In genomic region chrX:135050603-135051002, GRCh38 we compare ENCODE assay signal across 9 cellular contexts. TPM values are rescaled to one million over a fixed set of nuclear protein-coding genes. Genes with fewer than 3 reads are reported as not detected.
DNase-seq lines count a peak whose midpoint lies in the region; TF ChIP-seq lines count a peak whose summit lies in the region.
"Had no signal": no experiment of that assay in that cellular context is flagged by ENCODE, and none has a peak within 500 bp of the region (broad histone marks: within the 10 kb centered on the region; RNA-seq: fewer than 3 reads in every experiment).

No MANE protein-coding gene starts in this region.

- no peaks in the 10 kb centered on the region for H3K9me3 Mint-ChIP-seq in MCF 10A (ENCODE audit: unreplicated experiment)

- peaks cover 19% of the 10 kb centered on the region for H3K36me3 Mint-ChIP-seq in MCF 10A (ENCODE audit: insufficient read depth, unreplicated experiment)

- H3K4me1 ChIP-seq in A673 (ENCODE audit: insufficient read depth, low read length, poor library complexity, severe bottlenecking) (no peaks in the 10 kb centered on the region), muscle layer of colon (ENCODE audit: insufficient read depth, low read length) (no peaks in the 10 kb centered on the region)

- DNase-seq in A673 (ENCODE audit: low spot score) (no peak), HFF-Myc (ENCODE audit: extremely low read depth, low read depth) (no peak), MCF 10A (ENCODE audit: unreplicated experiment) (no peak), superior temporal gyrus (ENCODE audit: extremely low spot score) (no peak), dermis blood vessel endothelial cell (no peak), NCI-H187 (lab: John Stamatoyannopoulos, UW) (no peak), NOMO-1 treated with DMSO at 0.1 percent for 48 hours (lab: John Stamatoyannopoulos, UW; ENCODE audit: unreplicated experiment) (no peak)
- DNase-seq: T-helper 9 cell had no signal

- BruUV-seq in A673 (replicated peaks; lab: Mats Ljungman, UMichigan): no TSS peak
- no TSS peak for BruUV-seq in MCF 10A (replicated peaks; lab: Mats Ljungman, UMichigan)

- CTCF ChIA-PET in A673 (lab: Charles Lee): no interaction called here
- CTCF ChIA-PET in MCF 10A (lab: Yijun Ruan, JAX): interaction anchor here (1.0 kb wide), 1 partner anchor 50 kb away, joined by 5 read pairs; no protein-coding TSS in a partner anchor

- H3K9me3 ChIP-seq in A673 (ENCODE audit: low read depth, low read length, poor library complexity, severe bottlenecking): no peaks in the 10 kb centered on the region
- no peaks in the 10 kb centered on the region for H3K9me3 ChIP-seq in muscle layer of colon (ENCODE audit: low read length)

- no peak overlapping the region for H3K27ac ChIP-seq in A673 (ENCODE audit: low read depth, low read length, poor library complexity, severe bottlenecking)
- no peak overlapping the region for H3K27ac ChIP-seq in muscle layer of colon (ENCODE audit: low read depth, low read length)

- H3K27ac Mint-ChIP-seq in MCF 10A (ENCODE audit: low read depth, unreplicated experiment): peak overlapping the region; percentile 91

- intact Hi-C loops in A673 (cut with micrococcal nuclease; ENCODE audit: unreplicated experiment) (loop anchor here (1.0 kb wide), 1 partner anchor 9 kb away; no protein-coding TSS in a partner anchor), MCF 10A (cut with micrococcal nuclease) (no loop called here)

- H3K4me1 Mint-ChIP-seq in MCF 10A (ENCODE audit: insufficient read depth, unreplicated experiment): peaks cover 12% of the 10 kb centered on the region

- H3K4me3 ChIP-seq in A673 (ENCODE audit: low read depth, low read length, poor library complexity, severe bottlenecking): peak overlapping the region; percentile 56
- peak overlapping the region; percentile 61 for H3K4me3 ChIP-seq in HFF-Myc (replicated peaks; ENCODE audit: low read depth, low read length)
- peak overlapping the region in 1 of 2 donors; percentile 78 for H3K4me3 ChIP-seq in muscle layer of colon (ENCODE audit: low read depth in 1 of 2, low read length in 2 of 2)

- POLR2A ChIA-PET in A673 (lab: Charles Lee; ENCODE audit: low non-redundant PET): no interaction called here
- POLR2A ChIA-PET in MCF 10A (lab: Yijun Ruan, JAX): interaction anchor here (1.9 kb wide), 1 partner anchor 12 kb away, joined by 6 read pairs; no protein-coding TSS in a partner anchor

- H3K9ac ChIP-seq in muscle layer of colon (ENCODE audit: low read length): peak overlapping the region; percentile 6

- H3K36me3 ChIP-seq in A673 (ENCODE audit: insufficient read depth, low read length, poor library complexity, severe bottlenecking): no peaks in the 10 kb centered on the region
- no peaks in the 10 kb centered on the region for H3K36me3 ChIP-seq in muscle layer of colon (ENCODE audit: insufficient read depth, low read length)

- H3K4me3 Mint-ChIP-seq in MCF 10A (ENCODE audit: unreplicated experiment): peak overlapping the region; percentile 95

- peaks cover 41% of the 10 kb centered on the region for H3K27me3 Mint-ChIP-seq in MCF 10A (ENCODE audit: insufficient read depth, unreplicated experiment)

- TF ChIP-seq CTCF in A673 (conservative IDR thresholded peaks at IDR 0.05; ENCODE audit: low read depth, low read length): no peak
- TF ChIP-seq CTCF in HFF-Myc (IDR thresholded peaks at IDR 0.05; ENCODE audit: low read depth, low read length, missing control alignments): no peak
- no peak for TF ChIP-seq CTCF in MCF 10A (IDR thresholded peaks at IDR 0.05; ENCODE audit: unreplicated experiment)

- H3K27me3 ChIP-seq in A673 (replicated peaks; ENCODE audit: insufficient read depth, low read depth, low read length, poor library complexity) (no peaks in the 10 kb centered on the region), muscle layer of colon (ENCODE audit: control insufficient read depth in 1 of 2, insufficient read depth in 2 of 2, low read length in 2 of 2) (no peaks in the 10 kb centered on the region)

RNA-seq across cellular contexts. Expression of gene RTL8A, which starts 1.3 kb away (rescaled TPM):
- 34.6 and 38.3 TPM in 2 replicates for total RNA-seq in A673 (2021)
- 45.2 and 52.7 TPM in 2 replicates for total RNA-seq in MCF 10A (2022)
- total RNA-seq in dermis blood vessel endothelial cell: 4.3 and 6.0 TPM in 2 replicates

RNA-seq across cellular contexts. Expression of gene RTL8C, which starts 18.4 kb away (rescaled TPM):
- total RNA-seq in A673 (2021): 51.5 and 55.1 TPM in 2 replicates
- total RNA-seq in MCF 10A (2022): 44.2 and 57.3 TPM in 2 replicates
- 22.8 and 28.8 TPM in 2 replicates for total RNA-seq in dermis blood vessel endothelial cell

RNA-seq across cellular contexts. Expression of gene RTL8B, which starts 28.3 kb away (rescaled TPM):
- total RNA-seq in A673 (2021) (8.5 and 8.8 TPM in 2 replicates), MCF 10A (2022) (2.2 and 2.7 TPM in 2 replicates), dermis blood vessel endothelial cell (4.6 and 5.9 TPM in 2 replicates)

RNA-seq across cellular contexts. Expression of gene SMIM10L2B, which starts 47.9 kb away (rescaled TPM):
- total RNA-seq in A673 (2021): 0.32 and 0.74 TPM in 2 replicates
- total RNA-seq in MCF 10A (2022): 0.12 and 0.15 TPM in 2 replicates
- 0.09 and 0.17 TPM in 2 replicates for total RNA-seq in dermis blood vessel endothelial cell

RNA-seq across cellular contexts. Expression of gene SMIM10, which starts 59.8 kb away (rescaled TPM):
- not detected in 2 replicates for total RNA-seq in A673 (2021)
- not detected in 2 replicates for total RNA-seq in MCF 10A (2022)
- 1.4 and 2.6 TPM in 2 replicates for total RNA-seq in dermis blood vessel endothelial cell
